In genomic region chr11:64224891-64225607, GRCh38 we compare ENCODE assay signal across 1 cellular context.
TF ChIP-seq lines count a peak whose summit lies in the region.

No MANE protein-coding gene starts in this region.

TF ChIP-seq in HepG2, 621 proteins besides CTCF, POLR2A, EP300 and RAD21:
- TF ChIP-seq FOXJ3 (CRISPR knock-in tag; IDR thresholded peaks at IDR 0.05; ENCODE audit: borderline replicate concordance) (no peak), ZNF253 (CRISPR knock-in tag; IDR thresholded peaks at IDR 0.05; ENCODE audit: borderline replicate concordance) (no peak), DZIP1 (CRISPR knock-in tag; IDR thresholded peaks at IDR 0.05) (0 out of 2 replicates have a peak, but pooled peaks have one; percentile 51), HES4 (CRISPR knock-in tag; IDR thresholded peaks at IDR 0.05; ENCODE audit: borderline replicate concordance) (0 out of 2 replicates have a peak, but pooled peaks have one; percentile 38), ZNF597 (CRISPR knock-in tag; IDR thresholded peaks at IDR 0.05) (no peak), ZNF343 (CRISPR knock-in tag; IDR thresholded peaks at IDR 0.05) (0 out of 2 replicates have a peak, but pooled peaks have one; percentile 1), CENPT (CRISPR knock-in tag; IDR thresholded peaks at IDR 0.05; ENCODE audit: low read depth) (peak; percentile 7; the same call in 1 of the 2 replicates), DPF2 (CRISPR knock-in tag; IDR thresholded peaks at IDR 0.05; ENCODE audit: borderline replicate concordance, low read depth) (no peak), ZNF616 (CRISPR knock-in tag; IDR thresholded peaks at IDR 0.05; ENCODE audit: low read depth) (0 out of 2 replicates have a peak, but pooled peaks have one; percentile 39), MTERF4 (CRISPR knock-in tag; IDR thresholded peaks at IDR 0.05) (peak; percentile 41; the same call in 1 of the 2 replicates)
